9 cellular contexts compared by ENCODE assay signal in the genomic region with DNA sequence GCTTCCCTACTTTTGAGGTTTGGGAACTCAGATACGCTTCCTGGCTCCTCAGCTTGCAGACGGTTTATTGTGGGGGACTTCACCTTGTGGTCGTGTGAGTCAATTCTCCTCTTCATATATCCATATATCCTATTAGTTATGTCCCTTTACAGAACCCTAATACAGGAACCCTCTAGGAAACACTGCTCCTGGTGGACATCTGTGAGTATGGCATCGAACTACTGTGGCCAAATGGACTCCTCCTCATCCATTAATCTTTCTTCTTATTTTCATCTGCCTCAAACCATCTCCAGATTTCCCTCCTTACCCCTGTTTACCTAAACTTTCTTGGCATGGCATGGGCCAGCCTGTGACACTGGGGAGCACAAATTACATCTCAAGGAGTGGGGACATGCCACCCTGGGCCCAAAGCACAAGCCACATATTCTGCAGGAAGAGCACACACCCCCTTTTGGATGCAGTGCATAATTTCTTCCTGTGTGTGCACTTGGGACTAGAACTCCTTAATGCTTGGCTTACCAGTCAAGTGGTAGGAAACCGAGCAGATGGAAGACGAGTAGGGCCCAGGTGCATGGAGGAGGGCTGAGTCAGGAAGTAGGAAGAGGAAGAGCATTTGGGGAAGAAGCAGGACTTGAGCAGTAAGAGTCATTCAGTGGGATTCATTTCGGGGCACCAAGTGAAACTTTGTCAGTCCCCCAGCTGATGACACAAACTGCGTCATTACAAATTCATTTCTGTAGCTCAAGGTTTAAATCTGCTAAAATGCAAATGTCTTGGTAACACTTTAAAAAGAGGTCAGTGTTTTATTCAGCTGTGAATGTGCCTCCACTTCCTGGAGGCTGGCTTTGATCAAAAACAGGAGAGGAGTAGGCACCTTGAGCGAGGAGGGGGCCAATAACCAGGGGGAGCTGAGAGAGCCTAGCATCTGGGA.
DNase-seq lines count a peak whose midpoint lies in the region; ATAC-seq, FAIRE-seq and TF ChIP-seq lines count a peak whose summit lies in the region.
"Had no signal": no experiment of that assay in that cellular context is flagged by ENCODE, and none has a peak within 500 bp of the region (broad histone marks: within the 10 kb centered on the region; RNA-seq: fewer than 3 reads in every experiment).

No MANE protein-coding gene starts in this region.

- no peak overlapping the region for H3K27ac ChIP-seq in C4-2B
- H3K27ac ChIP-seq: epithelial cell of prostate had no signal

- DNase-seq in GM19239 (ENCODE audit: insufficient read length, low spot score), result no peak
- DNase-seq in SK-MEL-5 (ENCODE audit: low read depth, low spot score), result peak; percentile 68
- peak; percentile 60 for DNase-seq in iPS-NIHi7 (ENCODE audit: extremely low spot score)
- DNase-seq in omental fat pad (ENCODE audit: low spot score), result no peak
- no peak for DNase-seq in posterior vena cava (ENCODE audit: low spot score)

- in situ Hi-C loops in SK-MEL-5 (cut with HindIII; ENCODE audit: low pct_unique_long_range_greater_than_20kb, low sequenced_read_pairs), result no loop called here

- FAIRE-seq in GM19239 (lab: Jason Lieb, UNC), result peak; percentile 11

- TF ChIP-seq CTCF in C4-2B (conservative IDR thresholded peaks at IDR 0.05) (peak; percentile 83), omental fat pad (IDR thresholded peaks at IDR 0.05) (no peak)

- no peak for ATAC-seq in omental fat pad (ENCODE audit: low FRiP score)
- no peak for ATAC-seq in HG03565 (IDR thresholded peaks at IDR 0.05; ENCODE audit: unreplicated experiment)
- no peak for ATAC-seq in HG03045 (IDR thresholded peaks at IDR 0.05; ENCODE audit: unreplicated experiment)

- intact Hi-C loops in posterior vena cava (cut with DNase I), result no loop called here

Comparison
In these comparisons a context has a peak if more than half of its experiments do, and no peak if none do; other contexts are left out.
1. DNase-seq: peak in SK-MEL-5 (single experiment) and iPS-NIHi7 (single experiment); none in GM19239 (single experiment), omental fat pad (single experiment) and posterior vena cava (single experiment).